17 cellular contexts compared by ENCODE assay signal in the genomic region with DNA sequence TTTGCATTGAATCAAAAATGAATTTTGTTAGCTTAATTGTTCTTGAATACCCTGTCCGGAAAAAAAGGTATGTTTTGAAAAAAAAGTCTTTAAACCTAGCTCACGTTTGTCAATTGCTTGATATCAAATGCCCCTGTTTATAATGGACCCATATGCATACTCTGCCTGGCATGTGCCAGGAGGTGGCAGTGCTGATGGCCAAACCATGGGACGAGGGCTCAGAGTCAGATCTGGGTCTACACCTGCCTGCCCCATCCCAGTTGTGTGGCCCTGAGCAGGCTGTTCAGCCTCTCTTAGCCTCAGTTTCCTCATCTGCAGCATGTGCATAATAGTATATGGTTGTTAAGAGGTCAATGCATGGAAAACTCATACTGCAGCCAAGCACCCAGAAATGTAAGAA. TPM values are rescaled to one million over a fixed set of nuclear protein-coding genes. Genes with fewer than 3 reads are reported as not detected.
A peak's percentile ranks its signal among the peaks of the same experiment; 100 is the strongest.
DNase-seq lines count a peak whose midpoint lies in the region; ATAC-seq and TF ChIP-seq lines count a peak whose summit lies in the region.
"Had no signal": no experiment of that assay in that cellular context is flagged by ENCODE, and none has a peak within 500 bp of the region (broad histone marks: within the 10 kb centered on the region; RNA-seq: fewer than 3 reads in every experiment).

No MANE protein-coding gene starts in this region.

- H3K36me3 ChIP-seq in breast epithelium (no peaks in the 10 kb centered on the region), HCT116 (ENCODE audit: control insufficient read depth in 1 of 2, insufficient read depth in 2 of 2, low read length in 2 of 2) (peaks cover 0 to 29% of the 10 kb centered on the region in 2 experiments; a peak in 2 of 4 replicates), SU-DHL-6 (ENCODE audit: low read length) (peaks cover 17% of the 10 kb centered on the region)
- no peaks in the 10 kb centered on the region for H3K36me3 ChIP-seq in CD4-positive, alpha-beta memory T cell (ENCODE audit: insufficient read depth, low read length)
- H3K36me3 ChIP-seq: MG63, right lobe of liver had no signal

- H3K9me3 Mint-ChIP-seq in MCF 10A (ENCODE audit: unreplicated experiment) = no peaks in the 10 kb centered on the region
- H3K9me3 Mint-ChIP-seq in osteocyte (ENCODE audit: unreplicated experiment) = no peaks in the 10 kb centered on the region
- no peaks in the 10 kb centered on the region for H3K9me3 Mint-ChIP-seq in CD4-positive, alpha-beta memory T cell
- H3K9me3 Mint-ChIP-seq: activated naive CD4-positive, alpha-beta T cell treated with anti-CD3 and anti-CD28 coated beads for 36 hours; T-helper 2 cell treated with Interferon-gamma antibody and Interleukin-4, amounts not matched to agents 5 μg/mL and 100 μg/mL, for 36 hours had no signal

- CTCF ChIA-PET in MCF 10A (lab: Yijun Ruan, JAX) = interaction anchor here (0.6 to 12.5 kb wide), 9 partner anchors 14 to 1880 kb away, joined by 3 to 220 read pairs (median 3); a partner anchor contains a TSS
- CTCF ChIA-PET in HCT116 (lab: Charles Lee) = no interaction called here
- CTCF ChIA-PET in CD4-positive, alpha-beta memory T cell (lab: Charles Lee; ENCODE audit: partially characterized antibody) = interaction anchor here (1.6 to 10.1 kb wide), 2 partner anchors 65 to 85 kb away, joined by 7 to 254 read pairs; no protein-coding TSS in a partner anchor

- H3K4me1 ChIP-seq in breast epithelium = peaks cover 0 to 5% of the 10 kb centered on the region in 2 donors
- peaks cover 13 to 35% of the 10 kb centered on the region in 2 experiments for H3K4me1 ChIP-seq in HCT116 (ENCODE audit: control insufficient read depth in 1 of 2, insufficient read depth in 2 of 2, low read length in 2 of 2)
- peaks cover 8% of the 10 kb centered on the region for H3K4me1 ChIP-seq in CD4-positive, alpha-beta memory T cell (ENCODE audit: insufficient read depth, low read length)

- H3K4me2 ChIP-seq in HCT116 (ENCODE audit: low read length) (no peak overlapping the region), SU-DHL-6 (ENCODE audit: low read depth, low read length, poor library complexity, severe bottlenecking) (peak overlapping the region; percentile 42)

- H2AFZ ChIP-seq in HCT116 (ENCODE audit: low read depth, low read length, poor library complexity, severe bottlenecking) (no peak overlapping the region), SU-DHL-6 (ENCODE audit: low read depth, low read length, severe bottlenecking) (no peak overlapping the region)

- BruUV-seq in MCF 10A (replicated peaks; lab: Mats Ljungman, UMichigan) (no TSS peak), HCT116 (replicated peaks; lab: Mats Ljungman, UMichigan) (no TSS peak)

- H3K9me2 ChIP-seq in HCT116 (ENCODE audit: insufficient read depth) = no peaks in the 10 kb centered on the region
- no peaks in the 10 kb centered on the region for H3K9me2 ChIP-seq in SU-DHL-6 (replicated peaks; ENCODE audit: insufficient read depth, low read length)

- TF ChIP-seq CTCF in MCF 10A (IDR thresholded peaks at IDR 0.05; ENCODE audit: unreplicated experiment) = no peak
- no peak for TF ChIP-seq CTCF in breast epithelium (IDR thresholded peaks at IDR 0.05)
- TF ChIP-seq CTCF in HCT116 (IDR thresholded peaks at IDR 0.05 in 2 of 3, conservative IDR thresholded peaks at IDR 0.05 in 1 of 3; ENCODE audit: borderline replicate concordance in 1 of 3, insufficient read depth in 1 of 3, low read depth in 2 of 3, low read length in 2 of 3) = peak; percentile 9 to 27 (median 11); a peak in 3 of 6 replicates
- TF ChIP-seq CTCF in SU-DHL-6 (IDR thresholded peaks at IDR 0.05; ENCODE audit: insufficient read depth, low read length, poor library complexity, severe bottlenecking) = peak; percentile 33
- TF ChIP-seq CTCF in osteocyte (IDR thresholded peaks at IDR 0.05) = peak; percentile 31

- POLR2A ChIA-PET in MCF 10A (lab: Yijun Ruan, JAX) (interaction anchor here (0.7 kb wide), 1 partner anchor 33 kb away, joined by 3 read pairs; no protein-coding TSS in a partner anchor), HCT116 (lab: Charles Lee) (no interaction called here)
- POLR2A ChIA-PET in CD4-positive, alpha-beta memory T cell (lab: Charles Lee; ENCODE audit: partially characterized antibody) = no interaction called here

- H3K9me3 ChIP-seq in breast epithelium (no peaks in the 10 kb centered on the region), HCT116 (ENCODE audit: control insufficient read depth in 1 of 2, insufficient read depth in 1 of 2, low read depth in 1 of 2, low read length in 2 of 2) (no peaks in the 10 kb centered on the region), SU-DHL-6 (ENCODE audit: insufficient read depth, low read length) (no peaks in the 10 kb centered on the region)
- no peaks in the 10 kb centered on the region for H3K9me3 ChIP-seq in CD4-positive, alpha-beta memory T cell (ENCODE audit: control insufficient read depth in 1 of 2, low read length in 2 of 2)
- H3K9me3 ChIP-seq: MG63, right lobe of liver had no signal

- H3K79me2 ChIP-seq in HCT116 (ENCODE audit: insufficient read depth, low read length) (peaks cover 24% of the 10 kb centered on the region), SU-DHL-6 (ENCODE audit: insufficient read depth, low read length) (peaks cover 65% of the 10 kb centered on the region)

- H3K27me3 ChIP-seq in breast epithelium (no peaks in the 10 kb centered on the region), HCT116 (ENCODE audit: insufficient read depth, low read length) (no peaks in the 10 kb centered on the region), SU-DHL-6 (ENCODE audit: low read length) (no peaks in the 10 kb centered on the region)
- no peaks in the 10 kb centered on the region for H3K27me3 ChIP-seq in CD4-positive, alpha-beta memory T cell (ENCODE audit: insufficient read depth, low read length)
- H3K27me3 ChIP-seq: MG63, right lobe of liver had no signal

- H4K20me1 ChIP-seq in HCT116 (ENCODE audit: insufficient read depth) = no peaks in the 10 kb centered on the region
- no peaks in the 10 kb centered on the region; the same call in 1 of the 2 replicates for H4K20me1 ChIP-seq in SU-DHL-6 (ENCODE audit: low read depth, low read length)

- H3K4me3 ChIP-seq in breast epithelium (no peak overlapping the region), HCT116 (replicated peaks in 1 of 2; ENCODE audit: low read depth in 1 of 2, low read length in 2 of 2) (no peak overlapping the region), SU-DHL-6 (ENCODE audit: insufficient read depth, low read length, poor library complexity, severe bottlenecking) (no peak overlapping the region)
- H3K4me3 ChIP-seq in CD4-positive, alpha-beta memory T cell (ENCODE audit: low read length in 2 of 2) = no peak overlapping the region
- H3K4me3 ChIP-seq: MG63, right lobe of liver had no signal

- no peak for ATAC-seq in HCT116
- no peak for ATAC-seq in HG02970 (IDR thresholded peaks at IDR 0.05; ENCODE audit: low FRiP score, unreplicated experiment)
- ATAC-seq: right lobe of liver had no signal

- H3K9ac ChIP-seq in HCT116 (ENCODE audit: low read length) = no peak overlapping the region
- no peak overlapping the region for H3K9ac ChIP-seq in SU-DHL-6 (ENCODE audit: low read length)

- H3K27me3 Mint-ChIP-seq in MCF 10A (ENCODE audit: insufficient read depth, unreplicated experiment) (no peaks in the 10 kb centered on the region), osteocyte (ENCODE audit: unreplicated experiment) (no peaks in the 10 kb centered on the region)
- peaks cover 0 to 10% of the 10 kb centered on the region in 2 donors for H3K27me3 Mint-ChIP-seq in CD4-positive, alpha-beta memory T cell

- no peaks in the 10 kb centered on the region for H3K36me3 Mint-ChIP-seq in MCF 10A (ENCODE audit: insufficient read depth, unreplicated experiment)
- H3K36me3 Mint-ChIP-seq in osteocyte (ENCODE audit: unreplicated experiment) = no peaks in the 10 kb centered on the region
- H3K36me3 Mint-ChIP-seq in CD4-positive, alpha-beta memory T cell = no peaks in the 10 kb centered on the region

- no peaks in the 10 kb centered on the region for H3K4me1 Mint-ChIP-seq in MCF 10A (ENCODE audit: insufficient read depth, unreplicated experiment)
- peaks cover 11% of the 10 kb centered on the region for H3K4me1 Mint-ChIP-seq in osteocyte (ENCODE audit: unreplicated experiment)
- peaks cover 2 to 9% (median 5%) of the 10 kb centered on the region in 4 donors for H3K4me1 Mint-ChIP-seq in CD4-positive, alpha-beta memory T cell

- H3K4me3 Mint-ChIP-seq in MCF 10A (ENCODE audit: unreplicated experiment) (no peak overlapping the region), osteocyte (ENCODE audit: unreplicated experiment) (no peak overlapping the region)
- no peak overlapping the region for H3K4me3 Mint-ChIP-seq in CD4-positive, alpha-beta memory T cell
- H3K4me3 Mint-ChIP-seq: activated naive CD4-positive, alpha-beta T cell treated with anti-CD3 and anti-CD28 coated beads for 36 hours; T-helper 2 cell treated with Interferon-gamma antibody and Interleukin-4, amounts not matched to agents 5 μg/mL and 100 μg/mL, for 36 hours had no signal

- H3F3A ChIP-seq in SU-DHL-6 (ENCODE audit: insufficient read depth) = peaks cover 15% of the 10 kb centered on the region; the same call in 1 of the 2 replicates

- H3K27ac ChIP-seq in breast epithelium (no peak overlapping the region), HCT116 (ENCODE audit: low read depth, low read length) (no peak overlapping the region), SU-DHL-6 (ENCODE audit: low read depth, low read length) (no peak overlapping the region)
- H3K27ac ChIP-seq in CD4-positive, alpha-beta memory T cell (ENCODE audit: low read depth, low read length) = no peak overlapping the region
- H3K27ac ChIP-seq: right lobe of liver had no signal

- intact Hi-C loops in MCF 10A (cut with micrococcal nuclease) = no loop called here
- intact Hi-C loops in breast epithelium (cut with DNase I; ENCODE audit: low total_unique reads) = loop anchor here (5.0 kb wide), 1 partner anchor 88 kb away; no protein-coding TSS in a partner anchor
- intact Hi-C loops in HCT116 (cut with micrococcal nuclease) = loop anchor here (5.0 kb wide), 1 partner anchor 348 kb away; no protein-coding TSS in a partner anchor
- intact Hi-C loops in CD4-positive, alpha-beta memory T cell (cut with micrococcal nuclease) = loop anchor here (5.0 kb wide), 1 partner anchor 38 kb away; a partner anchor contains a TSS

- TF ChIP-seq RAD21 in HCT116 (IDR thresholded peaks at IDR 0.05; ENCODE audit: low read depth) = peak; percentile 26; the same call in 1 of the 2 replicates

- RAD21 ChIA-PET in HCT116 (lab: Charles Lee; ENCODE audit: low non-redundant PET in 1 of 2, low total read pairs in 2 of 2, uncharacterized antibody in 2 of 2, unreplicated experiment in 2 of 2) = interaction anchor here in 1 of 2 experiments (0.5 kb wide), 1 partner anchor 63 kb away, joined by 3 read pairs; no protein-coding TSS in a partner anchor

- DNase-seq in MCF 10A (ENCODE audit: unreplicated experiment) (peak; percentile 34), breast epithelium (ENCODE audit: low spot score in 2 of 2) (no peak), HCT116 (ENCODE audit: low read depth, low spot score) (no peak), osteocyte (ENCODE audit: extremely low spot score, unreplicated experiment) (no peak)
- no peak for DNase-seq in activated CD4-positive, alpha-beta T cell treated with anti-CD3 and anti-CD28 coated beads for 1 hour
- DNase-seq in CD4-positive, alpha-beta memory T cell = no peak
- DNase-seq: activated CD4-positive, CD25-positive, alpha-beta regulatory T cell treated with anti-CD3 and anti-CD28 coated beads, Interleukin-2, amount 50 U/mL, for 72 hours; activated naive CD4-positive, alpha-beta T cell treated with anti-CD3 and anti-CD28 coated beads for 36 hours; COR-L47; MG63; NCI-H187 treated with DMSO at 0.1 percent for 48 hours; NCI-H526 treated with DMSO at 0.1 percent for 48 hours; right lobe of liver; stimulated activated CD4-positive, alpha-beta T cell treated with anti-CD3 and anti-CD28 coated beads, Interleukin-1b, Interleukin-23, amount 100 ng/mL, for 48 hours had no signal

- H3K27ac Mint-ChIP-seq in MCF 10A (ENCODE audit: low read depth, unreplicated experiment) (no peak overlapping the region), osteocyte (ENCODE audit: unreplicated experiment) (no peak overlapping the region)
- H3K27ac Mint-ChIP-seq in CD4-positive, alpha-beta memory T cell = no peak overlapping the region
- H3K27ac Mint-ChIP-seq: activated naive CD4-positive, alpha-beta T cell treated with anti-CD3 and anti-CD28 coated beads for 36 hours; T-helper 2 cell treated with Interferon-gamma antibody and Interleukin-4, amounts not matched to agents 5 μg/mL and 100 μg/mL, for 36 hours had no signal

- TF ChIP-seq POLR2A in breast epithelium (IDR thresholded peaks at IDR 0.05) (no peak), HCT116 (IDR thresholded peaks at IDR 0.05; ENCODE audit: borderline replicate concordance, extremely low read depth, insufficient read depth, insufficient read length) (no peak)

RNA-seq across cellular contexts. Expression of a gene that starts 38.8 kb away (rescaled TPM):
- 9.6 and 9.8 TPM in 2 replicates for total RNA-seq in MCF 10A (2022)
- 10 to 100 TPM; 14.0 to 36.8 (median 15.1) TPM for total RNA-seq in breast epithelium
- total RNA-seq in HCT116 (2021; ENCODE audit: unreplicated experiment) = 34.4 TPM
- polyA plus RNA-seq in HCT116 (2012) = 34.6 and 38.9 TPM in 2 replicates
- 14.9 and 17.1 TPM in 2 replicates for total RNA-seq in osteocyte
- total RNA-seq in CD4-positive, alpha-beta memory T cell = 10 to 100 TPM; 15.7 to 16.6 TPM
- 10 to 100 TPM in 1 of 2 donors, 1 to 10 TPM in 1; 6.6 to 26.4 TPM for polyA plus RNA-seq in CD4-positive, alpha-beta memory T cell

RNA-seq across cellular contexts. Expression of a gene that starts 56.0 kb away (rescaled TPM):
- 179 and 326 TPM in 2 replicates for total RNA-seq in MCF 10A (2022)
- 100 to 1,000 TPM; 130 to 273 (median 131) TPM for total RNA-seq in breast epithelium
- total RNA-seq in HCT116 (2021; ENCODE audit: unreplicated experiment) = 634 TPM
- 697 and 731 TPM in 2 replicates for polyA plus RNA-seq in HCT116 (2012)
- 480 and 494 TPM in 2 replicates for total RNA-seq in osteocyte
- total RNA-seq in CD4-positive, alpha-beta memory T cell = 10 to 100 TPM; 75.6 to 87.9 TPM
- polyA plus RNA-seq in CD4-positive, alpha-beta memory T cell = 10 to 100 TPM; 49.3 to 75.6 TPM

Comparison
In these comparisons a context has a peak if more than half of its experiments do, and no peak if none do; other contexts are left out.
1. CTCF ChIP-seq: peak in HCT116 (3 of 3), SU-DHL-6 (single experiment) and osteocyte (single experiment); none in MCF 10A (single experiment) and breast epithelium (0 of 3).